ENCODE assay signal across 12 cellular contexts in genomic region chr4:157004279-157005161, GRCh38. TPM values are rescaled to one million over a fixed set of nuclear protein-coding genes. Genes with fewer than 3 reads are reported as not detected.
A peak's percentile ranks its signal among the peaks of the same experiment; 100 is the strongest.
DNase-seq lines count a peak whose midpoint lies in the region; ATAC-seq, FAIRE-seq and TF ChIP-seq lines count a peak whose summit lies in the region.
"Had no signal": no experiment of that assay in that cellular context is flagged by ENCODE, and none has a peak within 500 bp of the region (broad histone marks: within the 10 kb centered on the region; RNA-seq: fewer than 3 reads in every experiment).

No MANE protein-coding gene starts in this region.

- H3K4me3 ChIP-seq in fibroblast of the aortic adventitia (ENCODE audit: low read depth, low read length) (no peak overlapping the region), pancreas (peak overlapping the region in 2 of 4 donors; percentile 1 to 13)
- H3K4me3 ChIP-seq: cardiac muscle cell, MG63 had no signal

- TF ChIP-seq CTCF in Calu3 (IDR thresholded peaks at IDR 0.05; ENCODE audit: unreplicated experiment) (no peak), VCaP (conservative IDR thresholded peaks at IDR 0.05) (no peak), fibroblast of the aortic adventitia (IDR thresholded peaks at IDR 0.05; ENCODE audit: insufficient read depth, low read length) (no peak), pancreas (IDR thresholded peaks at IDR 0.05) (no peak)

- intact Hi-C loops in Calu3 (cut with micrococcal nuclease; ENCODE audit: unreplicated experiment) (no loop called here), pancreas (cut with DNase I) (no loop called here)

- CTCF ChIA-PET in Calu3 (lab: Charles Lee): interaction anchor here (0.7 kb wide), 1 partner anchor 32 kb away, joined by 5 read pairs; the partner anchor contains the start of gene PDGFC

- H3K36me3 ChIP-seq in pancreas: no peaks in the 10 kb centered on the region
- H3K36me3 ChIP-seq: cardiac muscle cell, MG63 had no signal

- no TSS peak for BruUV-seq in Calu3 (replicated peaks; lab: Mats Ljungman, UMichigan)

- DNase-seq in Calu3: no peak
- peak; percentile 22 for DNase-seq in fibroblast of the aortic adventitia (ENCODE audit: low read depth)
- peak in 3 of 6 donors; percentile 14 to 28 (median 18) for DNase-seq in pancreas
- DNase-seq in Ammon's horn (ENCODE audit: low spot score): no peak
- DNase-seq in stimulated activated naive CD4-positive, alpha-beta T cell treated with Interleukin-2 at 50 U/mL for 16 hours (lab: John Stamatoyannopoulos, UW): no peak
- no peak for DNase-seq in stimulated activated CD4-positive, alpha-beta T cell treated with anti-CD3 and anti-CD28 coated beads, Interleukin-2, amount 100 ng/mL, for 48 hours
- DNase-seq: activated T-cell treated with anti-CD3 and anti-CD28 coated beads, Interleukin-2, amount 50 U/mL, for 4 hours; DMS79 treated with DMSO at 0.1 percent for 48 hours had no signal

- H3K36me3 Mint-ChIP-seq in Calu3 (ENCODE audit: insufficient read depth, unreplicated experiment): peaks cover 11% of the 10 kb centered on the region

- H3K9me3 ChIP-seq in pancreas: no peaks in the 10 kb centered on the region
- H3K9me3 ChIP-seq: MG63 had no signal

- 10 to 12% methylated on average over 5 of the region's 5 CpGs for WGBS in pancreas, 2 donors

- H3K4me1 ChIP-seq in pancreas: peaks cover 6 to 36% (median 27%) of the 10 kb centered on the region in 3 donors

- ATAC-seq in pancreas (peak; percentile 93 to 97 (median 96)), HG02840 (IDR thresholded peaks at IDR 0.05; ENCODE audit: low FRiP score, unreplicated experiment) (no peak)
- ATAC-seq: activated T-cell treated with anti-CD3 and anti-CD28 coated beads, Interleukin-2, amount 50 U/mL, for 4 hours had no signal

- H3K4me1 Mint-ChIP-seq in Calu3 (ENCODE audit: low read depth, unreplicated experiment): peaks cover 42% of the 10 kb centered on the region

- peak; percentile 43 for FAIRE-seq in pancreas (lab: Jason Lieb, UNC)

- H3K4me3 Mint-ChIP-seq in Calu3 (ENCODE audit: low read depth, unreplicated experiment): peak overlapping the region; percentile 52
- H3K4me3 Mint-ChIP-seq: activated T-cell treated with anti-CD3 and anti-CD28 coated beads, Interleukin-2, amount 50 U/mL, for 4 hours had no signal

- no peaks in the 10 kb centered on the region for H3K27me3 ChIP-seq in pancreas
- H3K27me3 ChIP-seq: cardiac muscle cell had no signal

- no peaks in the 10 kb centered on the region for H3K27me3 Mint-ChIP-seq in Calu3 (ENCODE audit: unreplicated experiment)

- peak overlapping the region; percentile 94 for H3K27ac Mint-ChIP-seq in Calu3 (ENCODE audit: unreplicated experiment)

- H3K27ac ChIP-seq in VCaP: 0 out of 2 replicates have a peak overlapping the region, but pooled peaks have one; percentile 2
- H3K27ac ChIP-seq in pancreas: peak overlapping the region; percentile 58 to 90 (median 77)
- H3K27ac ChIP-seq: cardiac muscle cell had no signal

- H3K9me3 Mint-ChIP-seq in Calu3 (ENCODE audit: low read depth, unreplicated experiment): no peaks in the 10 kb centered on the region
- H3K9me3 Mint-ChIP-seq: activated T-cell treated with anti-CD3 and anti-CD28 coated beads, Interleukin-2, amount 50 U/mL, for 4 hours had no signal

RNA-seq across cellular contexts. Expression of gene PDGFC, which starts 32.9 kb away (rescaled TPM):
- total RNA-seq in Calu3 (2022) (52.1 and 64.5 TPM in 2 replicates), fibroblast of the aortic adventitia (ENCODE audit: low replicate concordance) (30.5 and 42.8 TPM in 2 replicates), pancreas (10 to 100 TPM; 10.8 to 32.9 (median 13.5) TPM)
- polyA plus RNA-seq in pancreas: 10 to 100 TPM in 1 of 2 donors, 1 to 10 TPM in 1; 4.3 to 13.4 TPM
